32 cellular contexts compared by ENCODE assay signal in genomic region chr12:108586306-108586705, GRCh38. TPM values are rescaled to one million over a fixed set of nuclear protein-coding genes. Genes with fewer than 3 reads are reported as not detected.
"Had no signal": no experiment of that assay in that cellular context is flagged by ENCODE, and none has a peak within 500 bp of the region (broad histone marks: within the 10 kb centered on the region; RNA-seq: fewer than 3 reads in every experiment).

No MANE protein-coding gene starts in this region.

- H3K36me3 ChIP-seq: adrenal gland, Peyer's patch had no signal

- H3K27ac ChIP-seq: adrenal gland, KMS-11, Peyer's patch, SJSA1, VCaP had no signal

- ATAC-seq: activated naive CD4-positive, alpha-beta T cell treated with anti-CD3 and anti-CD28 coated beads, Interleukin-2, amount 50 U/mL, for 72 hours; activated T-cell treated with anti-CD3 and anti-CD28 coated beads, Interleukin-2, amount 50 U/mL, for 4 hours; PC-3 had no signal

- H3K9me3 Mint-ChIP-seq: activated B cell treated with CpG ODN at 0.5 μM for 24 hours; activated CD4-positive, alpha-beta memory T cell treated with anti-CD3 and anti-CD28 coated beads for 36 hours; activated naive CD4-positive, alpha-beta T cell treated with anti-CD3 and anti-CD28 coated beads for 36 hours; activated naive CD4-positive, alpha-beta T cell treated with anti-CD3 and anti-CD28 coated beads, Interleukin-2, amount 50 U/mL, for 72 hours; activated T-cell treated with anti-CD3 and anti-CD28 coated beads, Interleukin-2, amount 50 U/mL, for 4 hours; activated T-helper 1 cell treated with anti-CD3 and anti-CD28 coated beads, Interleukin-12 subunit alpha, Interleukin-12 subunit beta, Interleukin-2, Interleukin-4 antibody, amounts not matched to agents 30 ng/mL and 10 ng/mL and 1 ng/mL, durations not matched to agents 14 hours and 24 hours and 36 hours had no signal

- H3K9me3 ChIP-seq: adrenal gland, Peyer's patch, SJSA1 had no signal

- DNase-seq: activated B cell treated with CpG ODN at 0.5 μM for 24 hours; activated CD4-positive, alpha-beta memory T cell treated with anti-CD3 and anti-CD28 coated beads for 36 hours; activated CD4-positive, alpha-beta T cell treated with anti-CD3 and anti-CD28 coated beads for 4 hours; activated CD4-positive, alpha-beta T cell treated with anti-CD3 and anti-CD28 coated beads, Interleukin-2, amount 50 U/mL, for 1 hour; activated CD4-positive, CD25-positive, alpha-beta regulatory T cell treated with anti-CD3 and anti-CD28 coated beads, Interleukin-2, amount 50 U/mL, for 72 hours; activated CD8-positive, alpha-beta memory T cell treated with anti-CD3 and anti-CD28 coated beads, Interleukin-2, amount 50 U/mL, for 4 hours; activated gamma-delta T cell treated with Interleukin-2 at 50 U/mL for 16 hours; activated naive CD4-positive, alpha-beta T cell treated with anti-CD3 and anti-CD28 coated beads for 36 hours; activated T-cell treated with anti-CD3 and anti-CD28 coated beads for 4 hours; activated T-cell treated with anti-CD3 and anti-CD28 coated beads, Interleukin-2, amount 50 U/mL, for 4 hours; adrenal gland; MM.1S; MV-4-11; NCI-H1092; NCI-H1436 treated with DMSO at 0.1 percent for 48 hours; NCI-H2029; NCI-H524 treated with DMSO at 0.1 percent for 48 hours; PC-3; RPMI8226; SHP77 treated with DMSO at 0.1 percent for 48 hours; SW 1271; T-helper 1 cell; T-helper 2 cell; T-helper 9 cell had no signal

- H3K36me3 Mint-ChIP-seq: activated CD4-positive, alpha-beta memory T cell treated with anti-CD3 and anti-CD28 coated beads for 36 hours; activated naive CD4-positive, alpha-beta T cell treated with anti-CD3 and anti-CD28 coated beads, Interleukin-2, amount 50 U/mL, for 72 hours; brain had no signal

- H3K4me3 Mint-ChIP-seq: activated B cell treated with CpG ODN at 0.5 μM for 24 hours; activated CD4-positive, alpha-beta memory T cell treated with anti-CD3 and anti-CD28 coated beads for 36 hours; activated naive CD4-positive, alpha-beta T cell treated with anti-CD3 and anti-CD28 coated beads for 36 hours; activated T-cell treated with anti-CD3 and anti-CD28 coated beads, Interleukin-2, amount 50 U/mL, for 4 hours; activated T-helper 1 cell treated with anti-CD3 and anti-CD28 coated beads, Interleukin-12 subunit alpha, Interleukin-12 subunit beta, Interleukin-2, Interleukin-4 antibody, amounts not matched to agents 30 ng/mL and 10 ng/mL and 1 ng/mL, durations not matched to agents 14 hours and 24 hours and 36 hours; brain had no signal

- H3K27me3 ChIP-seq: adrenal gland, Peyer's patch, SJSA1 had no signal

- H3K4me3 ChIP-seq: adrenal gland, Peyer's patch, SJSA1 had no signal

- H3K4me1 ChIP-seq: adrenal gland, Peyer's patch had no signal

- H3K27ac Mint-ChIP-seq: activated B cell treated with CpG ODN at 0.5 μM for 24 hours; activated CD4-positive, alpha-beta memory T cell treated with anti-CD3 and anti-CD28 coated beads for 36 hours; activated naive CD4-positive, alpha-beta T cell treated with anti-CD3 and anti-CD28 coated beads for 36 hours; activated naive CD4-positive, alpha-beta T cell treated with anti-CD3 and anti-CD28 coated beads, Interleukin-2, amount 50 U/mL, for 72 hours; activated T-helper 1 cell treated with anti-CD3 and anti-CD28 coated beads, Interleukin-12 subunit alpha, Interleukin-12 subunit beta, Interleukin-2, Interleukin-4 antibody, amounts not matched to agents 30 ng/mL and 10 ng/mL and 1 ng/mL, durations not matched to agents 14 hours and 24 hours and 36 hours; brain had no signal

- H3K4me1 Mint-ChIP-seq: activated B cell treated with CpG ODN at 0.5 μM for 24 hours had no signal

RNA-seq across cellular contexts. Expression of gene TMEM119, which starts 11.6 kb away (rescaled TPM):
- total RNA-seq: activated B cell treated with CpG ODN at 0.5 μM for 24 hours; activated naive CD4-positive, alpha-beta T cell treated with anti-CD3 and anti-CD28 coated beads for 36 hours; activated T-helper 1 cell treated with anti-CD3 and anti-CD28 coated beads, Interleukin-12 subunit alpha, Interleukin-12 subunit beta, Interleukin-2, Interleukin-4 antibody, amounts not matched to agents 30 ng/mL and 10 ng/mL and 1 ng/mL, durations not matched to agents 14 hours and 24 hours and 36 hours; NCI-H460; PC-3 had no signal

RNA-seq across cellular contexts. Expression of gene SELPLG, which starts 47.4 kb away (rescaled TPM):
- total RNA-seq: NCI-H460 had no signal
